8 cellular contexts compared by ENCODE assay signal in the genomic region with DNA sequence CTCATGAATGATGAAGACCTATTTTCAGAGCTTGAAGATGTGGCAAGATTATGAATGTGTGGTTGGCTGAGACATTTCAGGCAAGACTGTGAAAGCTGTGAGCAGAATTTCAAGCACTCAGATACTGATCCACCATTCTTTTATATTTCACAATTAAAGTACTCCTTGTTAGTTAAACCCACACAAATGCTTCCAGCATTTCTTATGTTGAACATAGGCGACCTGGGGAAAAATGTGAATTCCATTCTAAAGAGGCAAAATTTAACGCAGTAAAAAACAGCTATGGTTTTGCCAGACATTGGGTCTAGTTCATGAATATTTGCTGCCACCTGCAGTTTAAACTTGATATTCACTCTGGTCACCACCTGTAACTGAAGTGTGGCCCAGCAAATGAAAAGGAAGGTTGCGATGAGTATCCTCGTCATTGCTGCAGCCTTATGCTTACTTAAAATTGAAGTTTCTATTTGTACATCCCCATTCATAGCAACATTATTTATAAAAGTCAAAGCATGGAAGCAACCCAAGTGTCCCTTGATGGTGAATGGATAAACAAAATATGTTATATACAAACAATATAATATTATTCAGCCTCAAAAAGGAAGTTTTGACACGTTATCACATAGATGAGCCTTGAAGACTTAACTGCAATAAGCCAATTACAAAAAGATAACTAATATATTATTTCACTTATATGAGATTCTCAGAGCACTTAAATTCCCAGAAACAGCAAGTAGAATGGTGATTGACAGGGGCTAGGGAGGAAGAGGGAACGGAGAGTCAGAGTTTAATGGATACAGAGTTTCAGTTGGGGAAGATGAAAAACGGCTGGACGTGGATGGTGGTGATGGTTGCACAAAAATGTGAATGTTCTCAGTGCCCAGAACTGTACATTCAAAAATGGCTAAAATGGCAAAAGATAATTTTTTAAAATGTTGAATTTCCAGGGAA. TPM values are rescaled to one million over a fixed set of nuclear protein-coding genes. Genes with fewer than 3 reads are reported as not detected.
DNase-seq lines count a peak whose midpoint lies in the region; ATAC-seq and TF ChIP-seq lines count a peak whose summit lies in the region.

No MANE protein-coding gene starts in this region.

- H3K36me3 Mint-ChIP-seq in CD8-positive, alpha-beta T cell, result no peaks in the 10 kb centered on the region
- H3K36me3 Mint-ChIP-seq in neural progenitor cell, result no peaks in the 10 kb centered on the region

- no peaks in the 10 kb centered on the region for H3K27me3 ChIP-seq in CD8-positive, alpha-beta T cell (ENCODE audit: insufficient read depth, low read length)
- no peaks in the 10 kb centered on the region for H3K27me3 ChIP-seq in neural progenitor cell

- POLR2A ChIA-PET in CD8-positive, alpha-beta T cell (lab: Charles Lee), result interaction anchor here (0.5 to 1.1 kb wide), 2 partner anchors 147 to 204 kb away, joined by 3 to 4 read pairs; no protein-coding TSS in a partner anchor

- H3K4me1 Mint-ChIP-seq in CD8-positive, alpha-beta T cell (ENCODE audit: low read depth), result peaks cover 11% of the 10 kb centered on the region
- H3K4me1 Mint-ChIP-seq in neural progenitor cell, result peaks cover 2% of the 10 kb centered on the region

- H3K9ac ChIP-seq in neural progenitor cell, result no peak overlapping the region

- H3K36me3 ChIP-seq in CD8-positive, alpha-beta T cell (ENCODE audit: insufficient read depth, low read length), result no peaks in the 10 kb centered on the region
- no peaks in the 10 kb centered on the region for H3K36me3 ChIP-seq in neural progenitor cell

- no peak overlapping the region for H3K4me2 ChIP-seq in neural progenitor cell

- no peak overlapping the region for H3K27ac ChIP-seq in CD8-positive, alpha-beta T cell (ENCODE audit: low read depth, low read length)
- H3K27ac ChIP-seq in neural progenitor cell, result no peak overlapping the region

- CTCF ChIA-PET in CD8-positive, alpha-beta T cell (lab: Charles Lee), result interaction anchor here (0.6 to 8.7 kb wide), 53 partner anchors 8 to 1136 kb away, joined by 3 to 128 read pairs (median 4); a partner anchor contains a TSS

- ATAC-seq in CD8-positive, alpha-beta T cell, result peak; percentile 83
- ATAC-seq in GM18861 (IDR thresholded peaks at IDR 0.05; ENCODE audit: unreplicated experiment) (peak; percentile 83), HG03135 (IDR thresholded peaks at IDR 0.05; ENCODE audit: unreplicated experiment) (peak; percentile 75)

- no peaks in the 10 kb centered on the region for H3F3A ChIP-seq in neural progenitor cell (ENCODE audit: low read depth)

- H3K4me1 ChIP-seq in CD8-positive, alpha-beta T cell (ENCODE audit: insufficient read depth, low read length), result no peaks in the 10 kb centered on the region
- no peaks in the 10 kb centered on the region for H3K4me1 ChIP-seq in neural progenitor cell

- H3K79me2 ChIP-seq in neural progenitor cell (ENCODE audit: low read depth), result no peaks in the 10 kb centered on the region

- H2AFZ ChIP-seq in neural progenitor cell (replicated peaks), result no peak overlapping the region

- no peaks in the 10 kb centered on the region for H3K9me3 Mint-ChIP-seq in CD8-positive, alpha-beta T cell
- no peaks in the 10 kb centered on the region for H3K9me3 Mint-ChIP-seq in neural progenitor cell

- no peaks in the 10 kb centered on the region for H4K20me1 ChIP-seq in neural progenitor cell (ENCODE audit: low read depth)

- no peaks in the 10 kb centered on the region for H3K27me3 Mint-ChIP-seq in CD8-positive, alpha-beta T cell (ENCODE audit: low read depth)
- H3K27me3 Mint-ChIP-seq in neural progenitor cell (ENCODE audit: insufficient read depth, low read depth), result no peaks in the 10 kb centered on the region

- no peak overlapping the region for H3K4me3 Mint-ChIP-seq in CD8-positive, alpha-beta T cell
- H3K4me3 Mint-ChIP-seq in neural progenitor cell, result no peak overlapping the region

- no peak overlapping the region for H3K27ac Mint-ChIP-seq in CD8-positive, alpha-beta T cell
- no peak overlapping the region for H3K27ac Mint-ChIP-seq in neural progenitor cell

- intact Hi-C loops in CD8-positive, alpha-beta T cell (cut with DNase I, micrococcal nuclease), result loop anchor here (1.0 to 5.0 kb wide), 12 partner anchors 34 to 1764 kb away; a partner anchor contains a TSS

- H3K4me3 ChIP-seq in CD8-positive, alpha-beta T cell (ENCODE audit: low read depth, low read length), result no peak overlapping the region
- no peak overlapping the region for H3K4me3 ChIP-seq in neural progenitor cell

- DNase-seq in CD8-positive, alpha-beta T cell, result peak in 5 of 7 experiments; percentile 13 to 53 (median 30)
- DNase-seq in NCI-H345 (lab: John Stamatoyannopoulos, UW), result peak; percentile 68
- DNase-seq in activated CD4-positive, alpha-beta T cell treated with anti-CD3 and anti-CD28 coated beads, Interleukin-2, amount 50 U/mL, for 4 hours, result peak; percentile 23 to 30
- peak; percentile 72 for DNase-seq in fibroblast of peridontal ligament (ENCODE audit: extremely low read depth)
- DNase-seq in neural progenitor cell (ENCODE audit: low spot score), result peak; percentile 36
- DNase-seq in activated effector memory CD4-positive, alpha-beta T cell treated with Interleukin-2 at 50 U/mL for 16 hours, result no peak

- peak; percentile 74 for TF ChIP-seq CTCF in CD8-positive, alpha-beta T cell (IDR thresholded peaks at IDR 0.05)
- peak; percentile 52 for TF ChIP-seq CTCF in neural progenitor cell (IDR thresholded peaks at IDR 0.05)

- no peaks in the 10 kb centered on the region for H3K9me3 ChIP-seq in CD8-positive, alpha-beta T cell (ENCODE audit: low read length)
- H3K9me3 ChIP-seq in neural progenitor cell (ENCODE audit: low read depth), result no peaks in the 10 kb centered on the region

RNA-seq across cellular contexts. Expression of a gene that starts 32.4 kb away (rescaled TPM):
- under 1 TPM; 0.50 to 0.79 TPM for total RNA-seq in CD8-positive, alpha-beta T cell
- 9.8 and 24.8 TPM in 2 replicates for total RNA-seq in neural progenitor cell (ENCODE audit: low replicate concordance)
